9 cellular contexts compared by ENCODE assay signal in the genomic region with DNA sequence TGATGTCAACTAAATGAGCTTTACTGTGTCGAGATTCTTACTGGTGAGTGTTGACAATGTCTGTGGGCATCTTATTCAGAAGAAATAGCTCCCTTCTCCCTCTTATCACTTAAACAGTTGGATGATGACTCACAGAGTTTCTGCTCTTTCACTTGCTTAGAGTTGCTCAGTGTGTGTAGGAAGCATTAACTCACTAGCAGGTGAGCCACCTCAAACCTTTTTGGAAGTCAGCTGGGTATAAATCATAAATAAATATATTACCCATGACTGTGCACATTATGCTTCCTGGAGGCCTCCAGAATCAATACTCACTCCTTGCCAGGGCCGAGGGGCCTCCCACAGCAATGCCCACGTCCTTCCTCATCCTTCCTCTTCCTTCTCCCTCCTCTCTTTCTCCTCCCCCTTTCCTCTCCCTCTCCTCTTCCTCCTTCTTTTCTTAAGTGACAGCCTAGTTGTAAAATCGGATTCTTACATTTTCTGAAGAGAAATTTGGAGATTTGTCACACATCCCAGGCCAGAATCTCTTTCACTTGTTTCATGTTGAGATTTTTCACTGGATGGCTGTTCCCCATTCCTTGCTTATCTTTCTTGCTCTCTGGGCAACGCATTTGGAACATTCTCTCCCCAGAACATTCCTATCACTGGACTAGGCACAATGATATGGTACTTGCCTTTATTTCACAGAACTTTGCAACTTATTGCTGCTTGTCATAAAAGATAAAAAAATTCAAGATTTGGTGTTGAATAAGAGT. TPM values are rescaled to one million over a fixed set of nuclear protein-coding genes. Genes with fewer than 3 reads are reported as not detected.
DNase-seq lines count a peak whose midpoint lies in the region; ATAC-seq and TF ChIP-seq lines count a peak whose summit lies in the region.
"Had no signal": no experiment of that assay in that cellular context is flagged by ENCODE, and none has a peak within 500 bp of the region (broad histone marks: within the 10 kb centered on the region; RNA-seq: fewer than 3 reads in every experiment).

No MANE protein-coding gene starts in this region.

- ATAC-seq in gastrocnemius medialis (no peak), GM18520 (IDR thresholded peaks at IDR 0.05; ENCODE audit: unreplicated experiment) (no peak), HG03354 (IDR thresholded peaks at IDR 0.05; ENCODE audit: poor library complexity, severe bottlenecking, unreplicated experiment) (no peak)

- in situ Hi-C loops in gastrocnemius medialis (cut with MboI; ENCODE audit: low sequenced_read_pairs in 4 of 4) = no loop called here

- H3K4me1 ChIP-seq in ascending aorta (peaks cover 2 to 8% of the 10 kb centered on the region in 2 donors), gastrocnemius medialis (no peaks in the 10 kb centered on the region)

- H3K4me3 ChIP-seq in ascending aorta (peak overlapping the region in 1 of 2 donors; percentile 13), gastrocnemius medialis (no peak overlapping the region)

- H3K9me3 ChIP-seq in ascending aorta (no peaks in the 10 kb centered on the region), gastrocnemius medialis (no peaks in the 10 kb centered on the region)

- H3K27ac ChIP-seq in ascending aorta (peak overlapping the region; percentile 66 to 80), gastrocnemius medialis (no peak overlapping the region)

- intact Hi-C loops in ascending aorta (cut with DNase I) = loop anchor here (5.0 kb wide), 1 partner anchor 156 kb away; no protein-coding TSS in a partner anchor
- intact Hi-C loops in gastrocnemius medialis (cut with DNase I; ENCODE audit: low total_unique reads) = no loop called here

- peak; percentile 71 for DNase-seq in EL
- DNase-seq in Kasumi-1 (lab: John Stamatoyannopoulos, UW) = peak; percentile 5 to 21
- DNase-seq in ascending aorta (ENCODE audit: low spot score in 2 of 2) = no peak
- peak; percentile 96 for DNase-seq in kidney glomerular epithelial cell (lab: John Stamatoyannopoulos, UW)
- DNase-seq in gastrocnemius medialis = no peak
- no peak for DNase-seq in H4 (ENCODE audit: low spot score)
- DNase-seq: NK-92 treated with Interleukin-12 subunit alpha and Interleukin-12 subunit beta, amount 100 ng/mL, for 24 hours had no signal

- no peak for TF ChIP-seq CTCF in ascending aorta (IDR thresholded peaks at IDR 0.05)
- no peak for TF ChIP-seq CTCF in gastrocnemius medialis (IDR thresholded peaks at IDR 0.05 in 4 of 5, conservative IDR thresholded peaks at IDR 0.05 in 1 of 5)

- TF ChIP-seq POLR2A in gastrocnemius medialis (IDR thresholded peaks at IDR 0.05) = no peak

- H3K36me3 ChIP-seq in ascending aorta (no peaks in the 10 kb centered on the region), gastrocnemius medialis (no peaks in the 10 kb centered on the region)

- H3K27me3 ChIP-seq in ascending aorta = no peaks in the 10 kb centered on the region
- no peaks in the 10 kb centered on the region for H3K27me3 ChIP-seq in gastrocnemius medialis

RNA-seq across cellular contexts. Expression of gene SHC4, which starts 17.5 kb away (rescaled TPM):
- total RNA-seq in ascending aorta = 7.2 TPM
- total RNA-seq in gastrocnemius medialis = under 1 TPM in 2 of 4 donors, not detected in 2; 0.29 to 0.39 TPM
- total RNA-seq in H4 (2014; rRNA removed; shearing (Covaris generic)) = 0.93 and 1.3 TPM in 2 replicates

Comparison
In these comparisons a context has a peak if more than half of its experiments do, and no peak if none do; other contexts are left out.
1. DNase-seq: peak in EL (single experiment), Kasumi-1 (2 of 2) and kidney glomerular epithelial cell (single experiment); none in ascending aorta (0 of 2), gastrocnemius medialis (0 of 2) and H4 (single experiment).
2. H3K27ac ChIP-seq: peak in ascending aorta (2 of 2); none in gastrocnemius medialis (0 of 4).